Comparison of ENCODE assay signal across 15 cellular contexts in genomic region chrX:95903490-95903889, GRCh38.
DNase-seq lines count a peak whose midpoint lies in the region; ATAC-seq, FAIRE-seq and TF ChIP-seq lines count a peak whose summit lies in the region.
"Had no signal": no experiment of that assay in that cellular context is flagged by ENCODE, and none has a peak within 500 bp of the region (broad histone marks: within the 10 kb centered on the region; RNA-seq: fewer than 3 reads in every experiment).

No MANE protein-coding gene starts in this region.

- TF ChIP-seq CTCF in H9 (conservative IDR thresholded peaks at IDR 0.05) (peak; percentile 62), chondrocyte (IDR thresholded peaks at IDR 0.05) (peak; percentile 20)

- FAIRE-seq in H54 (lab: Jason Lieb, UNC), result no peak

- no peak overlapping the region for H4K8ac ChIP-seq in H9 (replicated peaks; ENCODE audit: insufficient read length, low read depth, low read length)

- H2BK120ac ChIP-seq in H9 (ENCODE audit: low read depth, low read length, poor library complexity, severe bottlenecking), result no peak overlapping the region

- H3K27ac ChIP-seq in H9 (ENCODE audit: insufficient read length, low read depth, low read length), result no peak overlapping the region
- H3K27ac ChIP-seq: gastroesophageal sphincter, SJCRH30 had no signal

- H3K27ac Mint-ChIP-seq in H9 (peak overlapping the region in 1 of 3 experiments; percentile 10; a peak in 1 of 7 replicates), chondrocyte (ENCODE audit: unreplicated experiment) (no peak overlapping the region)
- H3K27ac Mint-ChIP-seq: activated naive CD8-positive, alpha-beta T cell treated with anti-CD3 and anti-CD28 coated beads for 36 hours; activated T-helper 17 cell treated with anti-CD3 and anti-CD28 coated beads, Interleukin-2, amount 50 U/mL, for 72 hours; dendritic cell treated with granulocyte-macrophage colony-stimulating factor and Interleukin-4, amounts not matched to agents 40 ng/mL and 50 ng/mL, for 4 days had no signal

- no peaks in the 10 kb centered on the region for H3K79me1 ChIP-seq in H9 (ENCODE audit: insufficient read depth, low read depth, low read length, poor library complexity, severe bottlenecking)

- no peak overlapping the region for H4K5ac ChIP-seq in H9 (ENCODE audit: insufficient read length, low read depth, low read length)

- H3K18ac ChIP-seq in H9 (ENCODE audit: insufficient read length, low read depth, low read length), result no peak overlapping the region

- no peak overlapping the region for H2AK5ac ChIP-seq in H9 (ENCODE audit: insufficient read length, low read length)

- no peaks in the 10 kb centered on the region for H3K23me2 ChIP-seq in H9 (ENCODE audit: insufficient read length, low read depth, low read length, poor library complexity, severe bottlenecking)

- no peaks in the 10 kb centered on the region for H3K36me3 ChIP-seq in NT2/D1 (ENCODE audit: insufficient read depth, insufficient read length, low read length)
- H3K36me3 ChIP-seq: gastroesophageal sphincter, SJCRH30 had no signal

- no peaks in the 10 kb centered on the region for H3K4me1 ChIP-seq in H9 (ENCODE audit: insufficient read depth, low read length)
- H3K4me1 ChIP-seq in NT2/D1 (ENCODE audit: insufficient read depth, insufficient read length), result no peaks in the 10 kb centered on the region
- H3K4me1 ChIP-seq: gastroesophageal sphincter, SJCRH30 had no signal

- H2BK12ac ChIP-seq in H9 (ENCODE audit: insufficient read length, low read depth, low read length), result no peak overlapping the region

- no peak overlapping the region for H3K23ac ChIP-seq in H9 (ENCODE audit: insufficient read length, low read depth, low read length)

- H3K9me3 Mint-ChIP-seq in H9 (no peaks in the 10 kb centered on the region; a peak in 1 of 5 replicates), chondrocyte (ENCODE audit: low read depth) (peaks cover 3% of the 10 kb centered on the region)
- H3K9me3 Mint-ChIP-seq: activated naive CD8-positive, alpha-beta T cell treated with anti-CD3 and anti-CD28 coated beads for 36 hours; activated T-helper 17 cell treated with anti-CD3 and anti-CD28 coated beads, Interleukin-2, amount 50 U/mL, for 72 hours; dendritic cell treated with granulocyte-macrophage colony-stimulating factor and Interleukin-4, amounts not matched to agents 40 ng/mL and 50 ng/mL, for 4 days had no signal

- H2BK15ac ChIP-seq in H9 (ENCODE audit: low read depth, low read length), result no peak overlapping the region

- no peak overlapping the region for H3K4me2 ChIP-seq in H9 (ENCODE audit: insufficient read depth, insufficient read length, low read length)

- H3K4ac ChIP-seq in H9 (ENCODE audit: low read depth, low read length), result no peak overlapping the region

- no peak overlapping the region for H3K14ac ChIP-seq in H9 (ENCODE audit: insufficient read depth, low read length)

- H3K56ac ChIP-seq in H9 (ENCODE audit: insufficient read length, low read depth, low read length), result no peak overlapping the region

- H3K9ac ChIP-seq in H9 (ENCODE audit: extremely low read depth, insufficient read length, low read length) (no peak overlapping the region), NT2/D1 (ENCODE audit: insufficient read length, low read depth) (no peak overlapping the region)

- no peak for TF ChIP-seq POLR2A in H54 (IDR thresholded peaks at IDR 0.05; ENCODE audit: low read depth, low read length)

- H3T11ph ChIP-seq in H9 (ENCODE audit: low read length), result no peak overlapping the region

- WGBS in H9 (ENCODE audit: extremely low coverage, insufficient read length, low lambda C conversion rate), result no CpG with 5 or more reads among the region's 3 CpGs

- peak; percentile 61 for DNase-seq in H9
- peak; percentile 9 for DNase-seq in NT2/D1 (ENCODE audit: low read depth, low spot score)
- DNase-seq in chondrocyte (ENCODE audit: low spot score), result no peak
- DNase-seq in lung microvascular endothelial cell (ENCODE audit: low read depth in 2 of 2), result peak; percentile 9 to 68
- DNase-seq in NCI-H146 (lab: John Stamatoyannopoulos, UW), result no peak
- DNase-seq in H54 (ENCODE audit: insufficient read length, low spot score), result no peak
- DNase-seq: activated naive CD8-positive, alpha-beta T cell treated with anti-CD3 and anti-CD28 coated beads for 36 hours; NCI-H1436; NCI-H2171 treated with DMSO at 0.1 percent for 48 hours; NCI-H69 had no signal

- H4K91ac ChIP-seq in H9 (ENCODE audit: insufficient read length, low read depth, low read length), result no peak overlapping the region

- no peaks in the 10 kb centered on the region for H3K27me3 ChIP-seq in H9 (ENCODE audit: insufficient read depth, low read length)
- no peaks in the 10 kb centered on the region for H3K27me3 ChIP-seq in NT2/D1 (ENCODE audit: insufficient read depth, insufficient read length)
- H3K27me3 ChIP-seq: gastroesophageal sphincter, SJCRH30 had no signal

- H3K9me3 ChIP-seq in H9 (ENCODE audit: control insufficient read depth, low read depth, low read length), result no peaks in the 10 kb centered on the region
- no peaks in the 10 kb centered on the region for H3K9me3 ChIP-seq in NT2/D1 (ENCODE audit: insufficient read depth, low read length)
- H3K9me3 ChIP-seq: gastroesophageal sphincter, SJCRH30 had no signal

- no peak for ATAC-seq in HG03039 (IDR thresholded peaks at IDR 0.05; ENCODE audit: unreplicated experiment)
- ATAC-seq: activated T-helper 17 cell treated with anti-CD3 and anti-CD28 coated beads, Interleukin-2, amount 50 U/mL, for 72 hours; gastroesophageal sphincter had no signal

- H2BK5ac ChIP-seq in H9 (ENCODE audit: insufficient read length, low read length), result no peak overlapping the region

- H4K20me1 ChIP-seq in H9 (ENCODE audit: control insufficient read depth, insufficient read depth, insufficient read length), result no peaks in the 10 kb centered on the region

- no peak overlapping the region for H3K4me3 ChIP-seq in NT2/D1 (ENCODE audit: insufficient read length, low read depth)
- H3K4me3 ChIP-seq: gastroesophageal sphincter, SJCRH30 had no signal

- no peaks in the 10 kb centered on the region for H3K79me2 ChIP-seq in H9 (ENCODE audit: insufficient read depth, low read length)

- H3K4me3 Mint-ChIP-seq in H9, result no peak overlapping the region
- H3K4me3 Mint-ChIP-seq in chondrocyte (ENCODE audit: unreplicated experiment), result no peak overlapping the region
- H3K4me3 Mint-ChIP-seq: activated naive CD8-positive, alpha-beta T cell treated with anti-CD3 and anti-CD28 coated beads for 36 hours; activated T-helper 17 cell treated with anti-CD3 and anti-CD28 coated beads, Interleukin-2, amount 50 U/mL, for 72 hours; dendritic cell treated with granulocyte-macrophage colony-stimulating factor and Interleukin-4, amounts not matched to agents 40 ng/mL and 50 ng/mL, for 4 days had no signal

- H3K4me1 Mint-ChIP-seq in H9 (peaks cover 14 to 19% of the 10 kb centered on the region in 2 experiments), chondrocyte (ENCODE audit: low read depth) (no peaks in the 10 kb centered on the region)
- H3K4me1 Mint-ChIP-seq: activated naive CD8-positive, alpha-beta T cell treated with anti-CD3 and anti-CD28 coated beads for 36 hours; activated T-helper 17 cell treated with anti-CD3 and anti-CD28 coated beads, Interleukin-2, amount 50 U/mL, for 72 hours had no signal

- H3K27me3 Mint-ChIP-seq in H9 (ENCODE audit: low read depth) (no peaks in the 10 kb centered on the region), chondrocyte (ENCODE audit: low read depth) (no peaks in the 10 kb centered on the region)
- H3K27me3 Mint-ChIP-seq: activated naive CD8-positive, alpha-beta T cell treated with anti-CD3 and anti-CD28 coated beads for 36 hours; activated T-helper 17 cell treated with anti-CD3 and anti-CD28 coated beads, Interleukin-2, amount 50 U/mL, for 72 hours; dendritic cell treated with granulocyte-macrophage colony-stimulating factor and Interleukin-4, amounts not matched to agents 40 ng/mL and 50 ng/mL, for 4 days had no signal

- H3K36me3 Mint-ChIP-seq in H9 (ENCODE audit: insufficient read depth in 1 of 3, low read depth in 3 of 3) (no peaks in the 10 kb centered on the region), chondrocyte (ENCODE audit: low read depth) (no peaks in the 10 kb centered on the region)
- H3K36me3 Mint-ChIP-seq: activated naive CD8-positive, alpha-beta T cell treated with anti-CD3 and anti-CD28 coated beads for 36 hours had no signal

- no peak overlapping the region for H2AFZ ChIP-seq in H9 (ENCODE audit: low read length)

- H2BK20ac ChIP-seq in H9 (ENCODE audit: low read depth, low read length, poor library complexity, severe bottlenecking), result no peak overlapping the region

Comparison
In these comparisons a context has a peak if more than half of its experiments do, and no peak if none do; other contexts are left out.
1. DNase-seq: peak in H9 (single experiment), NT2/D1 (single experiment) and lung microvascular endothelial cell (2 of 2); none in chondrocyte (single experiment), NCI-H146 (single experiment) and H54 (single experiment).